ENCODE assay signal across 14 cellular contexts in genomic region chr6:72783667-72784066, GRCh38.
A peak's percentile ranks its signal among the peaks of the same experiment; 100 is the strongest.
DNase-seq lines count a peak whose midpoint lies in the region; ATAC-seq and TF ChIP-seq lines count a peak whose summit lies in the region.
"Had no signal": no experiment of that assay in that cellular context is flagged by ENCODE, and none has a peak within 500 bp of the region (broad histone marks: within the 10 kb centered on the region; RNA-seq: fewer than 3 reads in every experiment).

No MANE protein-coding gene starts in this region.

- H3K36me3 Mint-ChIP-seq in activated CD8-positive, alpha-beta memory T cell treated with anti-CD3 and anti-CD28 coated beads, Interleukin-2, amount 10 ng/mL, durations not matched to agents 7 days and 5 days, result no peaks in the 10 kb centered on the region

- no peak overlapping the region for H3K27ac Mint-ChIP-seq in activated CD8-positive, alpha-beta memory T cell treated with anti-CD3 and anti-CD28 coated beads, Interleukin-2, amount 10 ng/mL, durations not matched to agents 7 days and 5 days
- H3K27ac Mint-ChIP-seq: activated naive CD4-positive, alpha-beta T cell treated with anti-CD3 and anti-CD28 coated beads for 36 hours had no signal

- no peaks in the 10 kb centered on the region for H3K9me3 Mint-ChIP-seq in activated CD8-positive, alpha-beta memory T cell treated with anti-CD3 and anti-CD28 coated beads, Interleukin-2, amount 10 ng/mL, durations not matched to agents 7 days and 5 days (ENCODE audit: low read depth)
- H3K9me3 Mint-ChIP-seq: activated naive CD4-positive, alpha-beta T cell treated with anti-CD3 and anti-CD28 coated beads for 36 hours had no signal

- in situ Hi-C loops in brain microvascular endothelial cell (cut with HindIII; ENCODE audit: low pct_ligation_motif_present, low sequenced_read_pairs), result no loop called here

- no peaks in the 10 kb centered on the region for H3K4me1 Mint-ChIP-seq in activated CD8-positive, alpha-beta memory T cell treated with anti-CD3 and anti-CD28 coated beads, Interleukin-2, amount 10 ng/mL, durations not matched to agents 7 days and 5 days

- peak; percentile 42 for DNase-seq in GM04503 (ENCODE audit: low read depth)
- peak; percentile 58 for DNase-seq in brain microvascular endothelial cell
- peak; percentile 69 for DNase-seq in iris pigment epithelial cell (ENCODE audit: low read depth)
- DNase-seq in NCI-H774 (lab: John Stamatoyannopoulos, UW), result no peak
- DNase-seq in activated CD8-positive, alpha-beta memory T cell treated with anti-CD3 and anti-CD28 coated beads, Interleukin-2, amount 10 ng/mL, durations not matched to agents 7 days and 5 days, result no peak
- no peak for DNase-seq in midbrain (lab: John Stamatoyannopoulos, UW)
- DNase-seq: activated naive CD4-positive, alpha-beta T cell treated with anti-CD3 and anti-CD28 coated beads for 36 hours; cerebellar nuclear complex; heart right ventricle; NCI-H2029 treated with DMSO at 0.1 percent for 48 hours; NCI-H69; testis had no signal

- H3K27ac ChIP-seq in 22Rv1 (0 out of 2 replicates have a peak overlapping the region, but pooled peaks have one; percentile 9), brain microvascular endothelial cell (peak overlapping the region; percentile 76)
- H3K27ac ChIP-seq: heart right ventricle had no signal

- CTCF ChIA-PET in activated CD8-positive, alpha-beta memory T cell treated with anti-CD3 and anti-CD28 coated beads, Interleukin-2, amount 10 ng/mL, durations not matched to agents 7 days and 5 days (lab: Charles Lee), result no interaction called here

- H3K4me3 Mint-ChIP-seq in activated CD8-positive, alpha-beta memory T cell treated with anti-CD3 and anti-CD28 coated beads, Interleukin-2, amount 10 ng/mL, durations not matched to agents 7 days and 5 days, result no peak overlapping the region
- H3K4me3 Mint-ChIP-seq: activated naive CD4-positive, alpha-beta T cell treated with anti-CD3 and anti-CD28 coated beads for 36 hours had no signal

- H3K36me3 ChIP-seq in brain microvascular endothelial cell (replicated peaks), result no peaks in the 10 kb centered on the region
- H3K36me3 ChIP-seq: heart right ventricle had no signal

- H3K27me3 ChIP-seq in brain microvascular endothelial cell (replicated peaks), result no peaks in the 10 kb centered on the region
- H3K27me3 ChIP-seq: heart right ventricle, testis had no signal

- TF ChIP-seq CTCF in 22Rv1 (IDR thresholded peaks at IDR 0.05), result no peak
- TF ChIP-seq CTCF in brain microvascular endothelial cell (IDR thresholded peaks at IDR 0.05; ENCODE audit: low read depth, low read length, missing control alignments), result no peak

- no peaks in the 10 kb centered on the region for H3K27me3 Mint-ChIP-seq in activated CD8-positive, alpha-beta memory T cell treated with anti-CD3 and anti-CD28 coated beads, Interleukin-2, amount 10 ng/mL, durations not matched to agents 7 days and 5 days

- no peak overlapping the region for H3K4me3 ChIP-seq in brain microvascular endothelial cell (ENCODE audit: low read depth, low read length)
- H3K4me3 ChIP-seq: heart right ventricle, testis had no signal

- no peak for ATAC-seq in activated CD8-positive, alpha-beta memory T cell treated with anti-CD3 and anti-CD28 coated beads, Interleukin-2, amount 10 ng/mL, durations not matched to agents 7 days and 5 days
- ATAC-seq in GM21423 (IDR thresholded peaks at IDR 0.05; ENCODE audit: unreplicated experiment), result no peak

Comparison
In these comparisons a context has a peak if more than half of its experiments do, and no peak if none do; other contexts are left out.
1. DNase-seq: peak in GM04503 (single experiment), brain microvascular endothelial cell (single experiment) and iris pigment epithelial cell (single experiment); none in NCI-H774 (single experiment), activated CD8-positive, alpha-beta memory T cell treated with anti-CD3 and anti-CD28 coated beads, Interleukin-2, amount 10 ng/mL, durations not matched to agents 7 days and 5 days (single experiment) and midbrain (single experiment).